ENCODE assay signal across 1 cellular context in genomic region chr19:11155373-11156120, GRCh38.
TF ChIP-seq lines count a peak whose summit lies in the region.

A gene with protein sequence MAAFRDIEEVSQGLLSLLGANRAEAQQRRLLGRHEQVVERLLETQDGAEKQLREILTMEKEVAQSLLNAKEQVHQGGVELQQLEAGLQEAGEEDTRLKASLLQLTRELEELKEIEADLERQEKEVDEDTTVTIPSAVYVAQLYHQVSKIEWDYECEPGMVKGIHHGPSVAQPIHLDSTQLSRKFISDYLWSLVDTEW (minus strand): TSS chr19:11155782. CDS start chr19:11155776, 6 bp downstream.

TF ChIP-seq in K562, 482 proteins besides CTCF, POLR2A, EP300 and RAD21 (continued from another document and continues in another):
- TF ChIP-seq UBTF (IDR thresholded peaks at IDR 0.05; ENCODE audit: borderline replicate concordance in 1 of 2, low read depth in 2 of 2, low read length in 2 of 2) (0 out of 4 replicates have a peak, but pooled peaks of 1 of the 2 experiments have one; percentile 33), ELF4 (CRISPR knock-in tag; IDR thresholded peaks at IDR 0.05) (0 out of 2 replicates have a peak, but pooled peaks have one; percentile 49), ZNF717 (CRISPR knock-in tag; IDR thresholded peaks at IDR 0.05) (no peak), NFATC3 (IDR thresholded peaks at IDR 0.05) (no peak), BRCA1 (IDR thresholded peaks at IDR 0.05) (no peak), BRCA1 (CRISPR knock-in tag; IDR thresholded peaks at IDR 0.05) (no peak), SIRT6 (IDR thresholded peaks at IDR 0.05; ENCODE audit: low read depth, low read length) (no peak), NCOA2 (IDR thresholded peaks at IDR 0.05; ENCODE audit: partially characterized antibody in 2 of 2) (no peak), ZNF586 (CRISPR knock-in tag; conservative IDR thresholded peaks at IDR 0.05) (no peak), RERE (CRISPR knock-in tag; IDR thresholded peaks at IDR 0.05; ENCODE audit: borderline replicate concordance) (no peak), CREB1 (IDR thresholded peaks at IDR 0.05) (peak; percentile 51; the same call in 1 of the 2 replicates), CREB1 (CRISPR knock-in tag; IDR thresholded peaks at IDR 0.05) (peak; percentile 79), SP1 (CRISPR knock-in tag; IDR thresholded peaks at IDR 0.05) (peak; percentile 83), CBX3 (IDR thresholded peaks at IDR 0.05; ENCODE audit: borderline replicate concordance in 1 of 2, low read length in 2 of 2) (no peak), RBM22 (IDR thresholded peaks at IDR 0.05; ENCODE audit: low read depth, low read length, poor library complexity, severe bottlenecking) (peak; percentile 73), KLF1 (tag; IDR thresholded peaks at IDR 0.05) (no peak), XRCC5 (IDR thresholded peaks at IDR 0.05; ENCODE audit: low read depth, low read length) (0 out of 2 replicates have a peak, but pooled peaks have one; percentile 37), ZNF764 (CRISPR knock-in tag; IDR thresholded peaks at IDR 0.05; ENCODE audit: low read depth) (no peak), MEF2A (IDR thresholded peaks at IDR 0.05; ENCODE audit: control insufficient read depth, low read depth, low read length) (no peak), ATF1 (CRISPR knock-in tag; IDR thresholded peaks at IDR 0.05) (no peak), ATF1 (tag; IDR thresholded peaks at IDR 0.05) (peak; percentile 88), ZNF75A (CRISPR knock-in tag; IDR thresholded peaks at IDR 0.05) (no peak), ZKSCAN3 (CRISPR knock-in tag; IDR thresholded peaks at IDR 0.05) (no peak), ZZZ3 (IDR thresholded peaks at IDR 0.05) (no peak), JUN (IDR thresholded peaks at IDR 0.05; ENCODE audit: borderline replicate concordance, low read depth, low read length) (0 out of 2 replicates have a peak, but pooled peaks have one; percentile 33), JUN (CRISPR knock-in tag; IDR thresholded peaks at IDR 0.05; ENCODE audit: borderline replicate concordance) (no peak), ZNF589 (CRISPR knock-in tag; IDR thresholded peaks at IDR 0.05; ENCODE audit: low read depth) (no peak), SP2 (IDR thresholded peaks at IDR 0.05; ENCODE audit: extremely low read depth, low read depth, low read length, poor library complexity, severe bottlenecking) (peak; percentile 75), NR1H2 (CRISPR knock-in tag; IDR thresholded peaks at IDR 0.05) (no peak; the same call in 1 of the 2 replicates), E2F5 (CRISPR knock-in tag; IDR thresholded peaks at IDR 0.05) (no peak), PHTF2 (CRISPR knock-in tag; IDR thresholded peaks at IDR 0.05) (no peak), TCF7 (IDR thresholded peaks at IDR 0.05; ENCODE audit: borderline replicate concordance) (peak; percentile 25; the same call in 1 of the 2 replicates), PHB (CRISPR knock-in tag; IDR thresholded peaks at IDR 0.05) (no peak), ZNF24 (IDR thresholded peaks at IDR 0.05) (no peak), CEBPB (tag; IDR thresholded peaks at IDR 0.05) (peak; percentile 44; the same call in 1 of the 2 replicates), PPARD (CRISPR knock-in tag; IDR thresholded peaks at IDR 0.05) (no peak), ZNF785 (CRISPR knock-in tag; IDR thresholded peaks at IDR 0.05) (no peak), ZNF174 (CRISPR knock-in tag; IDR thresholded peaks at IDR 0.05) (0 out of 2 replicates have a peak, but pooled peaks have one; percentile 65), MYC (IDR thresholded peaks at IDR 0.05; ENCODE audit: low read depth, low read length) (peak; percentile 70; the same call in 1 of the 2 replicates), MYC (CRISPR knock-in tag; IDR thresholded peaks at IDR 0.05; ENCODE audit: borderline replicate concordance, low read depth) (no peak), LEF1 (IDR thresholded peaks at IDR 0.05) (no peak), HOXB6 (CRISPR knock-in tag; IDR thresholded peaks at IDR 0.05; ENCODE audit: borderline replicate concordance) (no peak), SMC3 (conservative IDR thresholded peaks at IDR 0.05; ENCODE audit: insufficient read depth, low read depth, low read length) (no peak), ILK (tag; IDR thresholded peaks at IDR 0.05; ENCODE audit: borderline replicate concordance, low read depth) (no peak), PTTG1 (tag; IDR thresholded peaks at IDR 0.05; ENCODE audit: low read depth) (no peak), FOXA3 (CRISPR knock-in tag; conservative IDR thresholded peaks at IDR 0.05 in 1 of 2, IDR thresholded peaks at IDR 0.05 in 1 of 2) (no peak)
- TF ChIP-seq, protein P1, sequence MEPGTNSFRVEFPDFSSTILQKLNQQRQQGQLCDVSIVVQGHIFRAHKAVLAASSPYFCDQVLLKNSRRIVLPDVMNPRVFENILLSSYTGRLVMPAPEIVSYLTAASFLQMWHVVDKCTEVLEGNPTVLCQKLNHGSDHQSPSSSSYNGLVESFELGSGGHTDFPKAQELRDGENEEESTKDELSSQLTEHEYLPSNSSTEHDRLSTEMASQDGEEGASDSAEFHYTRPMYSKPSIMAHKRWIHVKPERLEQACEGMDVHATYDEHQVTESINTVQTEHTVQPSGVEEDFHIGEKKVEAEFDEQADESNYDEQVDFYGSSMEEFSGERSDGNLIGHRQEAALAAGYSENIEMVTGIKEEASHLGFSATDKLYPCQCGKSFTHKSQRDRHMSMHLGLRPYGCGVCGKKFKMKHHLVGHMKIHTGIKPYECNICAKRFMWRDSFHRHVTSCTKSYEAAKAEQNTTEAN (CRISPR knock-in tag; IDR thresholded peaks at IDR 0.05): peak; percentile 52; the same call in 1 of the 2 replicates
- TF ChIP-seq, protein P2, sequence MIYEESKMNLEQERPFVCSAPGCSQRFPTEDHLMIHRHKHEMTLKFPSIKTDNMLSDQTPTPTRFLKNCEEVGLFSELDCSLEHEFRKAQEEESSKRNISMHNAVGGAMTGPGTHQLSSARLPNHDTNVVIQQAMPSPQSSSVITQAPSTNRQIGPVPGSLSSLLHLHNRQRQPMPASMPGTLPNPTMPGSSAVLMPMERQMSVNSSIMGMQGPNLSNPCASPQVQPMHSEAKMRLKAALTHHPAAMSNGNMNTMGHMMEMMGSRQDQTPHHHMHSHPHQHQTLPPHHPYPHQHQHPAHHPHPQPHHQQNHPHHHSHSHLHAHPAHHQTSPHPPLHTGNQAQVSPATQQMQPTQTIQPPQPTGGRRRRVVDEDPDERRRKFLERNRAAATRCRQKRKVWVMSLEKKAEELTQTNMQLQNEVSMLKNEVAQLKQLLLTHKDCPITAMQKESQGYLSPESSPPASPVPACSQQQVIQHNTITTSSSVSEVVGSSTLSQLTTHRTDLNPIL (CRISPR knock-in tag; IDR thresholded peaks at IDR 0.05): no peak
- TF ChIP-seq, protein P3, sequence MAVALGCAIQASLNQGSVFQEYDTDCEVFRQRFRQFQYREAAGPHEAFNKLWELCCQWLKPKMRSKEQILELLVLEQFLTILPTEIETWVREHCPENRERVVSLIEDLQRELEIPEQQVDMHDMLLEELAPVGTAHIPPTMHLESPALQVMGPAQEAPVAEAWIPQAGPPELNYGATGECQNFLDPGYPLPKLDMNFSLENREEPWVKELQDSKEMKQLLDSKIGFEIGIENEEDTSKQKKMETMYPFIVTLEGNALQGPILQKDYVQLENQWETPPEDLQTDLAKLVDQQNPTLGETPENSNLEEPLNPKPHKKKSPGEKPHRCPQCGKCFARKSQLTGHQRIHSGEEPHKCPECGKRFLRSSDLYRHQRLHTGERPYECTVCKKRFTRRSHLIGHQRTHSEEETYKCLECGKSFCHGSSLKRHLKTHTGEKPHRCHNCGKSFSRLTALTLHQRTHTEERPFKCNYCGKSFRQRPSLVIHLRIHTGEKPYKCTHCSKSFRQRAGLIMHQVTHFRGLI (CRISPR knock-in tag; IDR thresholded peaks at IDR 0.05): no peak
- TF ChIP-seq, protein P4, sequence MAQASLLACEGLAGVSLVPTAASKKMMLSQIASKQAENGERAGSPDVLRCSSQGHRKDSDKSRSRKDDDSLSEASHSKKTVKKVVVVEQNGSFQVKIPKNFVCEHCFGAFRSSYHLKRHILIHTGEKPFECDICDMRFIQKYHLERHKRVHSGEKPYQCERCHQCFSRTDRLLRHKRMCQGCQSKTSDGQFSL (CRISPR knock-in tag; IDR thresholded peaks at IDR 0.05): no peak
- TF ChIP-seq, protein P4 (tag; IDR thresholded peaks at IDR 0.05): no peak
- TF ChIP-seq, protein P5, sequence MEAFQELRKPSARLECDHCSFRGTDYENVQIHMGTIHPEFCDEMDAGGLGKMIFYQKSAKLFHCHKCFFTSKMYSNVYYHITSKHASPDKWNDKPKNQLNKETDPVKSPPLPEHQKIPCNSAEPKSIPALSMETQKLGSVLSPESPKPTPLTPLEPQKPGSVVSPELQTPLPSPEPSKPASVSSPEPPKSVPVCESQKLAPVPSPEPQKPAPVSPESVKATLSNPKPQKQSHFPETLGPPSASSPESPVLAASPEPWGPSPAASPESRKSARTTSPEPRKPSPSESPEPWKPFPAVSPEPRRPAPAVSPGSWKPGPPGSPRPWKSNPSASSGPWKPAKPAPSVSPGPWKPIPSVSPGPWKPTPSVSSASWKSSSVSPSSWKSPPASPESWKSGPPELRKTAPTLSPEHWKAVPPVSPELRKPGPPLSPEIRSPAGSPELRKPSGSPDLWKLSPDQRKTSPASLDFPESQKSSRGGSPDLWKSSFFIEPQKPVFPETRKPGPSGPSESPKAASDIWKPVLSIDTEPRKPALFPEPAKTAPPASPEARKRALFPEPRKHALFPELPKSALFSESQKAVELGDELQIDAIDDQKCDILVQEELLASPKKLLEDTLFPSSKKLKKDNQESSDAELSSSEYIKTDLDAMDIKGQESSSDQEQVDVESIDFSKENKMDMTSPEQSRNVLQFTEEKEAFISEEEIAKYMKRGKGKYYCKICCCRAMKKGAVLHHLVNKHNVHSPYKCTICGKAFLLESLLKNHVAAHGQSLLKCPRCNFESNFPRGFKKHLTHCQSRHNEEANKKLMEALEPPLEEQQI (IDR thresholded peaks at IDR 0.05): no peak
- TF ChIP-seq, protein P6, sequence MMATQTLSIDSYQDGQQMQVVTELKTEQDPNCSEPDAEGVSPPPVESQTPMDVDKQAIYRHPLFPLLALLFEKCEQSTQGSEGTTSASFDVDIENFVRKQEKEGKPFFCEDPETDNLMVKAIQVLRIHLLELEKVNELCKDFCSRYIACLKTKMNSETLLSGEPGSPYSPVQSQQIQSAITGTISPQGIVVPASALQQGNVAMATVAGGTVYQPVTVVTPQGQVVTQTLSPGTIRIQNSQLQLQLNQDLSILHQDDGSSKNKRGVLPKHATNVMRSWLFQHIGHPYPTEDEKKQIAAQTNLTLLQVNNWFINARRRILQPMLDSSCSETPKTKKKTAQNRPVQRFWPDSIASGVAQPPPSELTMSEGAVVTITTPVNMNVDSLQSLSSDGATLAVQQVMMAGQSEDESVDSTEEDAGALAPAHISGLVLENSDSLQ (IDR thresholded peaks at IDR 0.05): peak; percentile 100
